In the genomic region with DNA sequence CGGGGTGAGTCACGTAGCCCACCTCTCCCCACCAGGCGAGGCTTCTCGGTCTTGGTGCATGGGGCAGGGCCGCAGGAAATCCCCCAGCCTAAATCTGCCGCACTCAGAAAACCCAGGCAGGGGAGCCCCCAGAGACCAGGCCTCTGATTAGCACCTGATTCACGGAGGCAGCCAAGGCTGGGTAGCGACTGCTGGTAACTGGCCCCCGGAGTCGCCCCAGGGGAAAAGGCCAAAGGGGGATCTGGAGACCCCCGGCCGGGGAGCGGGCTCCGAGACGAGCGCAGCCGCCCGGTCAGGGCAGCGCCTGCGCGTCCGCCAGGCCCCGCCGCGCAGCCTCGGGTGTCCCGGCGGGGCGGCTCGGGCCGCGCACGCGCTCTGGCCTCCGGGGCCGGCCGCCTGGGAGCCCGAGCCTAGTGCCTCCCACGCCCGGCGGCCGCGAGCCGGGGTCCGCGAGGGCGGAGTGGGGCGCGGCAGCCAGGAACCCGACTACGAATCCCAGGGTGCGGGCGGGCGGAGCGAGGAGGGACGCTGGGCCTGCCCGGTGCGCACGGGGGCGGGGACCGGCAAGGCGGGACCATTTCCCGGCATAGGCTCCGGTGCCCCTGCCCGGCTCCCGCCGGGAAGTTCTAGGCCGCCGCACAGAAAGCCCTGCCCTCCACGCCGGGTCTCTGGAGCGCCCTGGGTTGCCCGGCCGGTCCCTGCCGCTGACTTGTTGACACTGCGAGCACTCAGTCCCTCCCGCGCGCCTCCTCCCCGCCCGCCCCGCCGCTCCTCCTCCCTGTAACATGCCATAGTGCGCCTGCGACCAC, we compare ENCODE assay signal across 8 cellular contexts. TPM values are rescaled to one million over a fixed set of nuclear protein-coding genes. Genes with fewer than 3 reads are reported as not detected.
DNase-seq lines count a peak whose midpoint lies in the region; ATAC-seq and TF ChIP-seq lines count a peak whose summit lies in the region.

A gene with protein sequence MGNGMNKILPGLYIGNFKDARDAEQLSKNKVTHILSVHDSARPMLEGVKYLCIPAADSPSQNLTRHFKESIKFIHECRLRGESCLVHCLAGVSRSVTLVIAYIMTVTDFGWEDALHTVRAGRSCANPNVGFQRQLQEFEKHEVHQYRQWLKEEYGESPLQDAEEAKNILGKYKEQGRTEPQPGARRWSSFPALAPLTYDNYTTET (plus strand): TSS at position 791 of the 809 bp plus-strand sequence. CDS start 53 bp downstream, outside the sequence.

- H3K27ac Mint-ChIP-seq in T-helper 17 cell: peak within 1 kb of the TSS; percentile 68

- peak within 1 kb of the TSS; percentile 77 to 79 (median 78) for H3K4me3 ChIP-seq in mammary epithelial cell (replicated peaks in 1 of 3; ENCODE audit: insufficient read depth in 1 of 3, low read depth in 2 of 3, low read length in 3 of 3)

- dilution Hi-C loops in mammary epithelial cell (cut with HindIII; ENCODE audit: low sequenced_read_pairs): no loop called here

- H3K4me1 ChIP-seq in mammary epithelial cell (ENCODE audit: insufficient read depth, low read length): peaks cover 17% of the 10 kb centered on the region

- H3K4me3 Mint-ChIP-seq in T-helper 17 cell: peak within 1 kb of the TSS; percentile 80

- no peaks in the 10 kb centered on the region for H3K27me3 Mint-ChIP-seq in T-helper 17 cell

- no peaks in the 10 kb centered on the region for H3K36me3 ChIP-seq in mammary epithelial cell (ENCODE audit: insufficient read depth, low read length)

- H3K27me3 ChIP-seq in mammary epithelial cell (ENCODE audit: insufficient read depth, low read length): no peaks in the 10 kb centered on the region

- in situ Hi-C loops in mammary epithelial cell (cut with MboI; ENCODE audit: low sequenced_read_pairs in 2 of 2): no loop called here

- CTCF ChIA-PET in mammary epithelial cell (lab: Charles Lee; ENCODE audit: low non-redundant PET): no interaction called here

- H3K4me1 Mint-ChIP-seq in T-helper 17 cell: peaks cover 20% of the 10 kb centered on the region

- ATAC-seq in GM18870 (IDR thresholded peaks at IDR 0.05; ENCODE audit: unreplicated experiment) (peak; percentile 35), HG03097 (IDR thresholded peaks at IDR 0.05; ENCODE audit: low FRiP score, unreplicated experiment) (peak; percentile 30), T-helper 17 cell (peak; percentile 69)

- H3K36me3 Mint-ChIP-seq in T-helper 17 cell (ENCODE audit: low read depth): no peaks in the 10 kb centered on the region

- peak within 1 kb of the TSS; percentile 90 for H3K9ac ChIP-seq in mammary epithelial cell (ENCODE audit: insufficient read depth, low read length)

- peaks cover 25% of the 10 kb centered on the region for H3K79me2 ChIP-seq in mammary epithelial cell (ENCODE audit: insufficient read depth, low read length)

- no TSS peak for BruUV-seq in mammary epithelial cell (replicated peaks; lab: Mats Ljungman, UMichigan)

- H3K4me2 ChIP-seq in mammary epithelial cell (ENCODE audit: insufficient read depth, low read depth, low read length): peak within 1 kb of the TSS; percentile 83

- WGBS in mammary epithelial cell (ENCODE audit: low coverage, missing lambda C conversion rate): 5% methylated on average over 5 of the region's 85 CpGs

- H3K9me3 ChIP-seq in T-helper 17 cell (ENCODE audit: control insufficient read depth, low read length, poor library complexity, severe bottlenecking) (no peaks in the 10 kb centered on the region), mammary epithelial cell (replicated peaks; ENCODE audit: insufficient read depth, low read length) (no peaks in the 10 kb centered on the region)

- H3K27ac ChIP-seq in mammary epithelial cell (ENCODE audit: insufficient read depth, low read depth, low read length): peak within 1 kb of the TSS; percentile 91

- no peaks in the 10 kb centered on the region for H4K20me1 ChIP-seq in mammary epithelial cell (ENCODE audit: insufficient read depth, low read length)

- peak; percentile 56 to 73 (median 72) for DNase-seq in T-helper 17 cell
- peak; percentile 91 for DNase-seq in mammary epithelial cell
- peak; percentile 94 for DNase-seq in islet precursor cell
- DNase-seq in stimulated activated CD4-positive, alpha-beta T cell treated with anti-CD3 and anti-CD28 coated beads, Interleukin-15, amount 100 ng/mL, for 24 hours: peak; percentile 90
- DNase-seq in SHP77 treated with DMSO at 0.1 percent for 48 hours (lab: John Stamatoyannopoulos, UW): no peak
- no peak for DNase-seq in DMS79 (lab: John Stamatoyannopoulos, UW)

- H2AFZ ChIP-seq in mammary epithelial cell (ENCODE audit: low read depth, low read length): peak within 1 kb of the TSS; percentile 90

- no peak for TF ChIP-seq CTCF in mammary epithelial cell (conservative IDR thresholded peaks at IDR 0.05 in 1 of 2, IDR thresholded peaks at IDR 0.05 in 1 of 2; ENCODE audit: extremely low read depth in 1 of 2, insufficient read depth in 1 of 2, low read depth in 1 of 2, low read length in 2 of 2)

- intact Hi-C loops in mammary epithelial cell (cut with micrococcal nuclease): loop anchor here (1.0 to 10.0 kb wide), 6 partner anchors 42 to 1103 kb away; no protein-coding TSS in a partner anchor

RNA-seq across cellular contexts. Expression of the gene that starts here (rescaled TPM):
- total RNA-seq in T-helper 17 cell (10 to 100 TPM; 26.9 to 38.1 TPM), mammary epithelial cell (10 to 100 TPM; 21.5 to 28.2 TPM)
- polyA plus RNA-seq in mammary epithelial cell: 16.4 TPM
- polyA minus RNA-seq in mammary epithelial cell: 5.0 TPM

Comparison
In these comparisons a context has a peak if more than half of its experiments do, and no peak if none do; other contexts are left out.
1. DNase-seq: peak in T-helper 17 cell (3 of 3), mammary epithelial cell (single experiment), islet precursor cell (single experiment) and stimulated activated CD4-positive, alpha-beta T cell treated with anti-CD3 and anti-CD28 coated beads, Interleukin-15, amount 100 ng/mL, for 24 hours (single experiment); none in SHP77 treated with DMSO at 0.1 percent for 48 hours (single experiment) and DMS79 (single experiment).
2. Peak in every context shown above with its lines, with median percentiles within 50 percentile points of each other: ATAC-seq.